1 cellular context compared by ENCODE assay signal in genomic region chr11:14643697-14644395, GRCh38.
A peak's percentile ranks its signal among the peaks of the same experiment; 100 is the strongest.
TF ChIP-seq lines count a peak whose summit lies in the region.

PDE3B (plus strand) TSS chr11:14643804; CDS start chr11:14644076, 272 bp downstream.

TF ChIP-seq in K562, 482 proteins besides CTCF, POLR2A, EP300 and RAD21 (continued from another document and continues in another):
- TF ChIP-seq, protein P1, sequence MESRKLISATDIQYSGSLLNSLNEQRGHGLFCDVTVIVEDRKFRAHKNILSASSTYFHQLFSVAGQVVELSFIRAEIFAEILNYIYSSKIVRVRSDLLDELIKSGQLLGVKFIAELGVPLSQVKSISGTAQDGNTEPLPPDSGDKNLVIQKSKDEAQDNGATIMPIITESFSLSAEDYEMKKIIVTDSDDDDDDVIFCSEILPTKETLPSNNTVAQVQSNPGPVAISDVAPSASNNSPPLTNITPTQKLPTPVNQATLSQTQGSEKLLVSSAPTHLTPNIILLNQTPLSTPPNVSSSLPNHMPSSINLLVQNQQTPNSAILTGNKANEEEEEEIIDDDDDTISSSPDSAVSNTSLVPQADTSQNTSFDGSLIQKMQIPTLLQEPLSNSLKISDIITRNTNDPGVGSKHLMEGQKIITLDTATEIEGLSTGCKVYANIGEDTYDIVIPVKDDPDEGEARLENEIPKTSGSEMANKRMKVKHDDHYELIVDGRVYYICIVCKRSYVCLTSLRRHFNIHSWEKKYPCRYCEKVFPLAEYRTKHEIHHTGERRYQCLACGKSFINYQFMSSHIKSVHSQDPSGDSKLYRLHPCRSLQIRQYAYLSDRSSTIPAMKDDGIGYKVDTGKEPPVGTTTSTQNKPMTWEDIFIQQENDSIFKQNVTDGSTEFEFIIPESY (CRISPR knock-in tag; IDR thresholded peaks at IDR 0.05), result peak; percentile 54; the same call in 1 of the 2 replicates
- TF ChIP-seq ASH1L (IDR thresholded peaks at IDR 0.05; ENCODE audit: borderline replicate concordance, low read depth, partially characterized antibody), result no peak
- no peak for TF ChIP-seq NR4A1 (CRISPR knock-in tag; IDR thresholded peaks at IDR 0.05)
- no peak for TF ChIP-seq NR4A1 (tag; IDR thresholded peaks at IDR 0.05)
- TF ChIP-seq ZNF511 (CRISPR knock-in tag; IDR thresholded peaks at IDR 0.05), result 0 out of 2 replicates have a peak, but pooled peaks have one; percentile 18
- TF ChIP-seq FOXP4 (CRISPR knock-in tag; IDR thresholded peaks at IDR 0.05; ENCODE audit: borderline replicate concordance), result no peak
- TF ChIP-seq SUPT5H (IDR thresholded peaks at IDR 0.05), result peak; percentile 87
- peak; percentile 74 for TF ChIP-seq ZBTB1 (CRISPR knock-in tag; IDR thresholded peaks at IDR 0.05; ENCODE audit: borderline replicate concordance, low read depth)
- peak; percentile 19; the same call in 1 of the 2 replicates for TF ChIP-seq GATAD2B (IDR thresholded peaks at IDR 0.05; ENCODE audit: borderline replicate concordance)
- TF ChIP-seq SRF (CRISPR knock-in tag; IDR thresholded peaks at IDR 0.05), result no peak
- no peak for TF ChIP-seq TAF15 (IDR thresholded peaks at IDR 0.05; ENCODE audit: low read depth, low read length)
- TF ChIP-seq SIN3A (IDR thresholded peaks at IDR 0.05; ENCODE audit: borderline replicate concordance in 2 of 2, control insufficient read depth in 1 of 2, low read depth in 2 of 2, low read length in 2 of 2), result 0 out of 4 replicates have a peak, but pooled peaks of 1 of the 2 experiments have one; percentile 12
- TF ChIP-seq, protein P2, sequence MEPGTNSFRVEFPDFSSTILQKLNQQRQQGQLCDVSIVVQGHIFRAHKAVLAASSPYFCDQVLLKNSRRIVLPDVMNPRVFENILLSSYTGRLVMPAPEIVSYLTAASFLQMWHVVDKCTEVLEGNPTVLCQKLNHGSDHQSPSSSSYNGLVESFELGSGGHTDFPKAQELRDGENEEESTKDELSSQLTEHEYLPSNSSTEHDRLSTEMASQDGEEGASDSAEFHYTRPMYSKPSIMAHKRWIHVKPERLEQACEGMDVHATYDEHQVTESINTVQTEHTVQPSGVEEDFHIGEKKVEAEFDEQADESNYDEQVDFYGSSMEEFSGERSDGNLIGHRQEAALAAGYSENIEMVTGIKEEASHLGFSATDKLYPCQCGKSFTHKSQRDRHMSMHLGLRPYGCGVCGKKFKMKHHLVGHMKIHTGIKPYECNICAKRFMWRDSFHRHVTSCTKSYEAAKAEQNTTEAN (CRISPR knock-in tag; IDR thresholded peaks at IDR 0.05), result peak; percentile 66; the same call in 1 of the 2 replicates
- TF ChIP-seq ZNF41 (CRISPR knock-in tag; conservative IDR thresholded peaks at IDR 0.05), result no peak
- TF ChIP-seq SREBF2 (CRISPR knock-in tag; IDR thresholded peaks at IDR 0.05), result no peak
- no peak for TF ChIP-seq BRF1 (IDR thresholded peaks at IDR 0.05; ENCODE audit: borderline replicate concordance, extremely low read depth, insufficient read length)
- peak; percentile 96; the same call in 1 of the 2 replicates for TF ChIP-seq KAT7 (CRISPR knock-in tag; IDR thresholded peaks at IDR 0.05; ENCODE audit: borderline replicate concordance)
- TF ChIP-seq ZNF668 (CRISPR knock-in tag; IDR thresholded peaks at IDR 0.05), result no peak
- TF ChIP-seq ID3 (CRISPR knock-in tag; IDR thresholded peaks at IDR 0.05), result no peak
- 0 out of 2 replicates have a peak, but pooled peaks have one; percentile 18 for TF ChIP-seq ID3 (tag; IDR thresholded peaks at IDR 0.05)
- TF ChIP-seq TCF7L2 (IDR thresholded peaks at IDR 0.05; ENCODE audit: low read depth, low read length), result no peak
- peak; percentile 76 for TF ChIP-seq CCNT2 (IDR thresholded peaks at IDR 0.05; ENCODE audit: borderline replicate concordance, extremely low read depth, insufficient read length, low read depth, low read length)
- no peak for TF ChIP-seq HMG20A (CRISPR knock-in tag; conservative IDR thresholded peaks at IDR 0.05)
- TF ChIP-seq CBX3 (IDR thresholded peaks at IDR 0.05; ENCODE audit: borderline replicate concordance in 1 of 2, low read length in 2 of 2), result no peak
- no peak for TF ChIP-seq COPS2 (conservative IDR thresholded peaks at IDR 0.05)
- TF ChIP-seq ZBED1 (IDR thresholded peaks at IDR 0.05), result no peak
- TF ChIP-seq CREM (IDR thresholded peaks at IDR 0.05; ENCODE audit: low read depth), result peak; percentile 30; the same call in 1 of the 2 replicates
- TF ChIP-seq SFPQ (IDR thresholded peaks at IDR 0.05; ENCODE audit: low read depth, low read length), result no peak
- TF ChIP-seq DNMT1 (IDR thresholded peaks at IDR 0.05), result no peak
- TF ChIP-seq DIDO1 (tag; IDR thresholded peaks at IDR 0.05; ENCODE audit: low read depth), result no peak
- TF ChIP-seq ZBTB11 (CRISPR knock-in tag; IDR thresholded peaks at IDR 0.05), result peak in 1 of 3 experiments; percentile 62; a peak in 1 of 6 replicates
- no peak for TF ChIP-seq FOXJ3 (CRISPR knock-in tag; IDR thresholded peaks at IDR 0.05)
- TF ChIP-seq PHB2 (IDR thresholded peaks at IDR 0.05; ENCODE audit: low read depth), result no peak
- TF ChIP-seq PYGO2 (tag; IDR thresholded peaks at IDR 0.05), result no peak
- peak; percentile 66 for TF ChIP-seq RBBP5 (IDR thresholded peaks at IDR 0.05; ENCODE audit: borderline replicate concordance, insufficient read depth, low read length, poor library complexity, severe bottlenecking)
- TF ChIP-seq FOXM1 (IDR thresholded peaks at IDR 0.05; ENCODE audit: low read depth), result no peak
- peak; percentile 84; the same call in 1 of the 2 replicates for TF ChIP-seq FOXM1 (CRISPR knock-in tag; IDR thresholded peaks at IDR 0.05; ENCODE audit: low read depth)
- TF ChIP-seq, protein P3, sequence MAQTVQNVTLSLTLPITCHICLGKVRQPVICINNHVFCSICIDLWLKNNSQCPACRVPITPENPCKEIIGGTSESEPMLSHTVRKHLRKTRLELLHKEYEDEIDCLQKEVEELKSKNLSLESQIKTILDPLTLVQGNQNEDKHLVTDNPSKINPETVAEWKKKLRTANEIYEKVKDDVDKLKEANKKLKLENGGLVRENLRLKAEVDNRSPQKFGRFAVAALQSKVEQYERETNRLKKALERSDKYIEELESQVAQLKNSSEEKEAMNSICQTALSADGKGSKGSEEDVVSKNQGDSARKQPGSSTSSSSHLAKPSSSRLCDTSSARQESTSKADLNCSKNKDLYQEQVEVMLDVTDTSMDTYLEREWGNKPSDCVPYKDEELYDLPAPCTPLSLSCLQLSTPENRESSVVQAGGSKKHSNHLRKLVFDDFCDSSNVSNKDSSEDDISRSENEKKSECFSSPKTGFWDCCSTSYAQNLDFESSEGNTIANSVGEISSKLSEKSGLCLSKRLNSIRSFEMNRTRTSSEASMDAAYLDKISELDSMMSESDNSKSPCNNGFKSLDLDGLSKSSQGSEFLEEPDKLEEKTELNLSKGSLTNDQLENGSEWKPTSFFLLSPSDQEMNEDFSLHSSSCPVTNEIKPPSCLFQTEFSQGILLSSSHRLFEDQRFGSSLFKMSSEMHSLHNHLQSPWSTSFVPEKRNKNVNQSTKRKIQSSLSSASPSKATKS (CRISPR knock-in tag; IDR thresholded peaks at IDR 0.05), result no peak
- TF ChIP-seq EGR1 (conservative IDR thresholded peaks at IDR 0.05), result peak; percentile 66
- TF ChIP-seq, protein P4, sequence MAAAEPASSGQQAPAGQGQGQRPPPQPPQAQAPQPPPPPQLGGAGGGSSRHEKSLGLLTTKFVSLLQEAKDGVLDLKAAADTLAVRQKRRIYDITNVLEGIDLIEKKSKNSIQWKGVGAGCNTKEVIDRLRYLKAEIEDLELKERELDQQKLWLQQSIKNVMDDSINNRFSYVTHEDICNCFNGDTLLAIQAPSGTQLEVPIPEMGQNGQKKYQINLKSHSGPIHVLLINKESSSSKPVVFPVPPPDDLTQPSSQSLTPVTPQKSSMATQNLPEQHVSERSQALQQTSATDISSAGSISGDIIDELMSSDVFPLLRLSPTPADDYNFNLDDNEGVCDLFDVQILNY (CRISPR knock-in tag; IDR thresholded peaks at IDR 0.05), result 0 out of 2 replicates have a peak, but pooled peaks have one; percentile 73
- peak; percentile 3; the same call in 1 of the 2 replicates for TF ChIP-seq TEAD4 (IDR thresholded peaks at IDR 0.05; ENCODE audit: low read length)
- no peak for TF ChIP-seq TEAD4 (CRISPR knock-in tag; IDR thresholded peaks at IDR 0.05; ENCODE audit: borderline replicate concordance)
- TF ChIP-seq SMARCA4 (IDR thresholded peaks at IDR 0.05), result no peak
- no peak for TF ChIP-seq NR2C1 (IDR thresholded peaks at IDR 0.05)
- no peak for TF ChIP-seq NR2C1 (tag; IDR thresholded peaks at IDR 0.05)
- no peak for TF ChIP-seq TRIM25 (IDR thresholded peaks at IDR 0.05; ENCODE audit: borderline replicate concordance)
- TF ChIP-seq ATF4 (CRISPR knock-in tag; IDR thresholded peaks at IDR 0.05), result no peak
- peak; percentile 56 for TF ChIP-seq MYC (IDR thresholded peaks at IDR 0.05; ENCODE audit: low read depth, low read length)
- TF ChIP-seq MYC (CRISPR knock-in tag; IDR thresholded peaks at IDR 0.05; ENCODE audit: borderline replicate concordance, low read depth), result no peak
